ENCODE assay signal across 26 cellular contexts in genomic region chr11:67644472-67645418, GRCh38. TPM values are rescaled to one million over a fixed set of nuclear protein-coding genes. Genes with fewer than 3 reads are reported as not detected.
A peak's percentile ranks its signal among the peaks of the same experiment; 100 is the strongest.
DNase-seq lines count a peak whose midpoint lies in the region; ATAC-seq and TF ChIP-seq lines count a peak whose summit lies in the region.
"Had no signal": no experiment of that assay in that cellular context is flagged by ENCODE, and none has a peak within 500 bp of the region (broad histone marks: within the 10 kb centered on the region; RNA-seq: fewer than 3 reads in every experiment).

No MANE protein-coding gene starts in this region.

- no peak overlapping the region for H2AFZ ChIP-seq in neuronal stem cell (ENCODE audit: low read length)

- H2BK5ac ChIP-seq in neuronal stem cell (ENCODE audit: low read length) = peak overlapping the region; percentile 95

- H3K4me3 Mint-ChIP-seq in WTC11 = no peak overlapping the region
- no peak overlapping the region for H3K4me3 Mint-ChIP-seq in natural killer cell
- H3K4me3 Mint-ChIP-seq: activated CD4-positive, alpha-beta T cell treated with anti-CD3 and anti-CD28 coated beads, Interleukin-2, amount 10 ng/mL, durations not matched to agents 7 days and 5 days; activated naive CD8-positive, alpha-beta T cell treated with anti-CD3 and anti-CD28 coated beads, Interleukin-2, amount 10 ng/mL, durations not matched to agents 7 days and 5 days; type B pancreatic cell had no signal

- peaks cover 6 to 14% (median 10%) of the 10 kb centered on the region in 11 experiments; a peak in 17 of 22 replicates for H3K9me3 ChIP-seq in BLaER1 treated with 17β-estradiol and CSF1 and Interleukin-3, amounts not matched to agents 10 nM and 100 nM (replicated peaks in 1 of 11)
- H3K9me3 ChIP-seq in neuronal stem cell (replicated peaks in 1 of 2; ENCODE audit: control insufficient read depth in 2 of 2, insufficient read depth in 1 of 2, low read depth in 1 of 2, low read length in 2 of 2) = peaks cover 0 to 6% of the 10 kb centered on the region in 2 donors

- H4K91ac ChIP-seq in neuronal stem cell (ENCODE audit: low read depth, low read length, poor library complexity) = no peak overlapping the region

- peaks cover 2% of the 10 kb centered on the region; the same call in 1 of the 2 replicates for H3K4me1 Mint-ChIP-seq in WTC11
- H3K4me1 Mint-ChIP-seq in natural killer cell = peaks cover 17 to 27% of the 10 kb centered on the region in 2 donors

- H3K4ac ChIP-seq in neuronal stem cell (ENCODE audit: low read length) = no peak overlapping the region

- peaks cover 6% of the 10 kb centered on the region for H3K79me1 ChIP-seq in neuronal stem cell (ENCODE audit: low read depth, low read length)

- H2BK120ac ChIP-seq in neuronal stem cell (ENCODE audit: low read depth, low read length) = peak overlapping the region; percentile 61

- H3K4me3 ChIP-seq in BLaER1 treated with 17β-estradiol and CSF1 and Interleukin-3, amounts not matched to agents 10 nM and 100 nM = no peak overlapping the region
- no peak overlapping the region for H3K4me3 ChIP-seq in neuronal stem cell (ENCODE audit: low read length in 2 of 2)
- H3K4me3 ChIP-seq: SJSA1 had no signal

- peaks cover 32 to 57% (median 52%) of the 10 kb centered on the region in 10 experiments for H3K4me1 ChIP-seq in BLaER1 treated with 17β-estradiol and CSF1 and Interleukin-3, amounts not matched to agents 10 nM and 100 nM
- peaks cover 0 to 13% of the 10 kb centered on the region in 2 donors for H3K4me1 ChIP-seq in neuronal stem cell (ENCODE audit: control insufficient read depth in 2 of 2, insufficient read depth in 1 of 2, low read depth in 1 of 2, low read length in 2 of 2)

- WGBS in neuronal stem cell (ENCODE audit: extremely low coverage in 2 of 2, insufficient read length in 2 of 2, insufficient replicate concordance in 1 of 2), 2 donors = no CpG with 5 or more reads among the region's 22 CpGs

- H4K20me1 ChIP-seq in BLaER1 treated with 17β-estradiol and CSF1 and Interleukin-3, amounts not matched to agents 10 nM and 100 nM = peaks cover 0 to 31% (median 3%) of the 10 kb centered on the region in 11 experiments; a peak in 5 of 22 replicates

- CTCF ChIA-PET in WTC11 (lab: Charles Lee) = interaction anchor here (0.5 to 3.3 kb wide), 14 partner anchors 10 to 138 kb away, joined by 3 to 34 read pairs (median 4); partner anchors contain the start of gene NUDT8
- CTCF ChIA-PET in GM10248 (lab: Yijun Ruan, JAX) = interaction anchor here (5.3 to 10.1 kb wide), 3 partner anchors 8 to 16 kb away, joined by 49 to 142 read pairs (median 69); partner anchors contain the start of genes NUDT8 and TBX10

- ATAC-seq in WTC11 (peak; percentile 33), GM21529 (IDR thresholded peaks at IDR 0.05; ENCODE audit: unreplicated experiment) (no peak), GM19395 (IDR thresholded peaks at IDR 0.05; ENCODE audit: unreplicated experiment) (no peak), natural killer cell (no peak)

- H3K27ac Mint-ChIP-seq in WTC11 = no peak overlapping the region
- no peak overlapping the region for H3K27ac Mint-ChIP-seq in natural killer cell
- H3K27ac Mint-ChIP-seq: activated CD4-positive, alpha-beta T cell treated with anti-CD3 and anti-CD28 coated beads, Interleukin-2, amount 10 ng/mL, durations not matched to agents 7 days and 5 days; activated T-helper 2 cell treated with anti-CD3 and anti-CD28 coated beads, Interferon-gamma antibody, Interleukin-2, Interleukin-4, amounts not matched to agents 10 μg/mL and 5 μg/mL and 100 μg/mL, durations not matched to agents 14 hours and 24 hours and 36 hours; type B pancreatic cell had no signal

- peak overlapping the region; percentile 71 for H3K18ac ChIP-seq in neuronal stem cell (ENCODE audit: low read length)

- H2BK15ac ChIP-seq in neuronal stem cell (ENCODE audit: low read length) = peak overlapping the region; percentile 14

- H3K14ac ChIP-seq in neuronal stem cell (ENCODE audit: low read length) = no peak overlapping the region

- H3K9ac ChIP-seq in BLaER1 treated with 17β-estradiol and CSF1 and Interleukin-3, amounts not matched to agents 10 nM and 100 nM = no peak overlapping the region
- H3K9ac ChIP-seq in neuronal stem cell (ENCODE audit: low read depth, low read length, poor library complexity) = peak overlapping the region; percentile 44

- DNase-seq in GM19238 (ENCODE audit: insufficient read length, low spot score) = peak; percentile 2
- peak; percentile 62 for DNase-seq in WTC11 (ENCODE audit: low spot score)
- DNase-seq in neuronal stem cell (ENCODE audit: low spot score) = no peak
- DNase-seq in GM10248 (ENCODE audit: extremely low spot score) = no peak
- no peak for DNase-seq in natural killer cell
- DNase-seq: activated CD4-positive, alpha-beta T cell treated with anti-CD3 and anti-CD28 coated beads, Interleukin-2, amount 10 ng/mL, durations not matched to agents 7 days and 5 days; activated CD8-positive, alpha-beta memory T cell treated with anti-CD3 and anti-CD28 coated beads, Interleukin-2, amount 50 U/mL, for 4 hours; effector CD8-positive, alpha-beta T cell; foreskin melanocyte; hypothalamus; NCI-H1436 treated with DMSO at 0.1 percent for 48 hours; T-helper 2 cell had no signal

- peaks cover 3% of the 10 kb centered on the region; the same call in 1 of the 2 replicates for H3K9me3 Mint-ChIP-seq in WTC11
- H3K9me3 Mint-ChIP-seq in natural killer cell = no peaks in the 10 kb centered on the region
- H3K9me3 Mint-ChIP-seq: activated naive CD8-positive, alpha-beta T cell treated with anti-CD3 and anti-CD28 coated beads, Interleukin-2, amount 10 ng/mL, durations not matched to agents 7 days and 5 days; activated T-helper 2 cell treated with anti-CD3 and anti-CD28 coated beads, Interferon-gamma antibody, Interleukin-2, Interleukin-4, amounts not matched to agents 10 μg/mL and 5 μg/mL and 100 μg/mL, durations not matched to agents 14 hours and 24 hours and 36 hours; CD4-positive, CD25-positive, alpha-beta regulatory T cell; type B pancreatic cell had no signal

- no peaks in the 10 kb centered on the region for H3K36me3 ChIP-seq in BLaER1 treated with 17β-estradiol and CSF1 and Interleukin-3, amounts not matched to agents 10 nM and 100 nM
- H3K36me3 ChIP-seq in neuronal stem cell (replicated peaks in 1 of 2; ENCODE audit: control insufficient read depth in 2 of 2, insufficient read depth in 2 of 2, low read length in 2 of 2) = peaks cover 0 to 3% of the 10 kb centered on the region in 2 donors
- H3K36me3 ChIP-seq: SJSA1 had no signal

- H3K4me2 ChIP-seq in BLaER1 treated with 17β-estradiol and CSF1 and Interleukin-3, amounts not matched to agents 10 nM and 100 nM = peak overlapping the region in 8 of 11 experiments; percentile 81 to 97 (median 90); a peak in 13 of 22 replicates
- H3K4me2 ChIP-seq in neuronal stem cell (ENCODE audit: insufficient read depth, low read length, poor library complexity, severe bottlenecking) = no peak overlapping the region

- POLR2A ChIA-PET in WTC11 (lab: Charles Lee) (interaction anchor here (1.5 kb wide), 1 partner anchor 15 kb away, joined by 4 read pairs; the partner anchor contains the start of gene NUDT8), GM10248 (lab: Yijun Ruan, JAX) (no interaction called here)

- intact Hi-C loops in natural killer cell (cut with micrococcal nuclease) = no loop called here

- H3K23ac ChIP-seq in neuronal stem cell (ENCODE audit: low read depth, low read length, poor library complexity) = peak overlapping the region; percentile 96

- TF ChIP-seq CTCF in WTC11 (IDR thresholded peaks at IDR 0.05) (no peak), GM10248 (IDR thresholded peaks at IDR 0.05; ENCODE audit: control extremely low read depth, extremely low read depth, low read depth, missing control alignments) (no peak), natural killer cell (IDR thresholded peaks at IDR 0.05) (no peak)

- H3K27me3 Mint-ChIP-seq in WTC11 (ENCODE audit: low read depth) = peaks cover 23% of the 10 kb centered on the region
- H3K27me3 Mint-ChIP-seq in natural killer cell (ENCODE audit: low read depth in 2 of 2) = no peaks in the 10 kb centered on the region
- H3K27me3 Mint-ChIP-seq: CD4-positive, CD25-positive, alpha-beta regulatory T cell had no signal

- peak overlapping the region; percentile 60 for H2AK5ac ChIP-seq in neuronal stem cell (ENCODE audit: low read depth, low read length)

- H3K36me3 Mint-ChIP-seq in WTC11 (no peaks in the 10 kb centered on the region), natural killer cell (no peaks in the 10 kb centered on the region)
- H3K36me3 Mint-ChIP-seq: activated naive CD8-positive, alpha-beta T cell treated with anti-CD3 and anti-CD28 coated beads, Interleukin-2, amount 10 ng/mL, durations not matched to agents 7 days and 5 days; CD4-positive, CD25-positive, alpha-beta regulatory T cell; type B pancreatic cell had no signal

- H3K27ac ChIP-seq in BLaER1 treated with 17β-estradiol and CSF1 and Interleukin-3, amounts not matched to agents 10 nM and 100 nM = no peak overlapping the region
- no peak overlapping the region for H3K27ac ChIP-seq in neuronal stem cell (replicated peaks; ENCODE audit: low read length)
- H3K27ac ChIP-seq: SJSA1 had no signal

- H3K27me3 ChIP-seq in BLaER1 treated with 17β-estradiol and CSF1 and Interleukin-3, amounts not matched to agents 10 nM and 100 nM = peaks cover 0 to 35% (median 0%) of the 10 kb centered on the region in 11 experiments; a peak in 7 of 22 replicates
- peaks cover 0 to 10% (median 3%) of the 10 kb centered on the region in 3 experiments for H3K27me3 ChIP-seq in neuronal stem cell (ENCODE audit: control insufficient read depth in 3 of 3, insufficient read depth in 3 of 3, low read depth in 1 of 3, low read length in 3 of 3)

- H4K8ac ChIP-seq in neuronal stem cell (ENCODE audit: low read depth, low read length) = no peak overlapping the region

- peak overlapping the region; percentile 73 for H2BK12ac ChIP-seq in neuronal stem cell (ENCODE audit: low read length)

TF ChIP-seq in WTC11, 78 proteins besides CTCF, POLR2A, EP300 and RAD21 (continues in another document):
- TF ChIP-seq ZNF396 (CRISPR knock-in tag; IDR thresholded peaks at IDR 0.05; ENCODE audit: borderline replicate concordance) = no peak

RNA-seq across cellular contexts. Expression of gene TBX10, which starts 5.2 kb away (rescaled TPM):
- 0.21 TPM in 1 of 3 replicates, not detected in the others for total RNA-seq in WTC11 (2021)
- polyA plus RNA-seq in neuronal stem cell (2013, experiment 1 of 2) = 0.04 TPM
- polyA plus RNA-seq in neuronal stem cell (2013, experiment 2 of 2) = 0.03 TPM
- not detected for total RNA-seq in natural killer cell
- total RNA-seq: activated CD4-positive, alpha-beta T cell treated with anti-CD3 and anti-CD28 coated beads, Interleukin-2, amount 10 ng/mL, durations not matched to agents 7 days and 5 days; activated naive CD8-positive, alpha-beta T cell treated with anti-CD3 and anti-CD28 coated beads, Interleukin-2, amount 10 ng/mL, durations not matched to agents 7 days and 5 days; activated T-helper 2 cell treated with anti-CD3 and anti-CD28 coated beads, Interferon-gamma antibody, Interleukin-2, Interleukin-4, amounts not matched to agents 10 μg/mL and 5 μg/mL and 100 μg/mL, durations not matched to agents 14 hours and 24 hours and 36 hours; CD4-positive, CD25-positive, alpha-beta regulatory T cell; chondrocyte; mammary epithelial cell; NCI-H460; SJSA1 had no signal
- polyA plus RNA-seq: CD4-positive, CD25-positive, alpha-beta regulatory T cell; esophagus; IgD-negative memory B cell; keratinocyte; mammary epithelial cell had no signal

RNA-seq across cellular contexts. Expression of gene ACY3, which starts 5.8 kb away (rescaled TPM):
- total RNA-seq in WTC11 (2021) (0.27 TPM in 1 of 3 replicates, not detected in the others), natural killer cell (1 to 10 TPM in 1 of 3 donors, under 1 TPM in 1, not detected in 1; 0.96 to 1.1 TPM)
- polyA plus RNA-seq in neuronal stem cell (2013, experiment 1 of 2) = not detected
- not detected for polyA plus RNA-seq in neuronal stem cell (2013, experiment 2 of 2)
- total RNA-seq: chondrocyte, NCI-H460, SJSA1 had no signal
- polyA plus RNA-seq: keratinocyte had no signal

RNA-seq across cellular contexts. Expression of gene NUDT8, which starts 15.0 kb away (rescaled TPM):
- total RNA-seq in WTC11 (2021) = 7.6 to 8.3 TPM (median 7.8 TPM) in 3 replicates
- polyA plus RNA-seq in neuronal stem cell (2013, experiment 1 of 2) = 7.6 TPM
- 6.7 TPM for polyA plus RNA-seq in neuronal stem cell (2013, experiment 2 of 2)
- total RNA-seq in natural killer cell = 1 to 10 TPM; 1.7 to 5.2 (median 4.1) TPM

RNA-seq across cellular contexts. Expression of gene ALDH3B2, which starts 29.7 kb away (rescaled TPM):
- total RNA-seq in WTC11 (2021) (0.13 to 0.30 TPM (median 0.30 TPM) in 3 replicates), natural killer cell (not detected)
- polyA plus RNA-seq in neuronal stem cell (2013, experiment 1 of 2) = not detected
- not detected for polyA plus RNA-seq in neuronal stem cell (2013, experiment 2 of 2)
- total RNA-seq: activated CD4-positive, alpha-beta T cell treated with anti-CD3 and anti-CD28 coated beads, Interleukin-2, amount 10 ng/mL, durations not matched to agents 7 days and 5 days; activated naive CD8-positive, alpha-beta T cell treated with anti-CD3 and anti-CD28 coated beads, Interleukin-2, amount 10 ng/mL, durations not matched to agents 7 days and 5 days; activated T-helper 2 cell treated with anti-CD3 and anti-CD28 coated beads, Interferon-gamma antibody, Interleukin-2, Interleukin-4, amounts not matched to agents 10 μg/mL and 5 μg/mL and 100 μg/mL, durations not matched to agents 14 hours and 24 hours and 36 hours; CD4-positive, CD25-positive, alpha-beta regulatory T cell; chondrocyte; NCI-H460; SJSA1 had no signal
- polyA plus RNA-seq: CD4-positive, CD25-positive, alpha-beta regulatory T cell; IgD-negative memory B cell had no signal

RNA-seq across cellular contexts. Expression of gene NDUFV1, which starts 38.0 kb away (rescaled TPM):
- total RNA-seq in WTC11 (2021) (201 to 231 TPM (median 213 TPM) in 3 replicates), natural killer cell (100 to 1,000 TPM; 346 to 393 (median 360) TPM)
- 71.8 TPM for polyA plus RNA-seq in neuronal stem cell (2013, experiment 1 of 2)
- 67.2 TPM for polyA plus RNA-seq in neuronal stem cell (2013, experiment 2 of 2)

Comparison
In these comparisons a context has a peak if more than half of its experiments do, and no peak if none do; other contexts are left out.
1. DNase-seq: peak in GM19238 (single experiment) and WTC11 (single experiment); none in neuronal stem cell (single experiment), GM10248 (single experiment) and natural killer cell (single experiment).